Comparison of ENCODE assay signal across 8 cellular contexts in the genomic region with DNA sequence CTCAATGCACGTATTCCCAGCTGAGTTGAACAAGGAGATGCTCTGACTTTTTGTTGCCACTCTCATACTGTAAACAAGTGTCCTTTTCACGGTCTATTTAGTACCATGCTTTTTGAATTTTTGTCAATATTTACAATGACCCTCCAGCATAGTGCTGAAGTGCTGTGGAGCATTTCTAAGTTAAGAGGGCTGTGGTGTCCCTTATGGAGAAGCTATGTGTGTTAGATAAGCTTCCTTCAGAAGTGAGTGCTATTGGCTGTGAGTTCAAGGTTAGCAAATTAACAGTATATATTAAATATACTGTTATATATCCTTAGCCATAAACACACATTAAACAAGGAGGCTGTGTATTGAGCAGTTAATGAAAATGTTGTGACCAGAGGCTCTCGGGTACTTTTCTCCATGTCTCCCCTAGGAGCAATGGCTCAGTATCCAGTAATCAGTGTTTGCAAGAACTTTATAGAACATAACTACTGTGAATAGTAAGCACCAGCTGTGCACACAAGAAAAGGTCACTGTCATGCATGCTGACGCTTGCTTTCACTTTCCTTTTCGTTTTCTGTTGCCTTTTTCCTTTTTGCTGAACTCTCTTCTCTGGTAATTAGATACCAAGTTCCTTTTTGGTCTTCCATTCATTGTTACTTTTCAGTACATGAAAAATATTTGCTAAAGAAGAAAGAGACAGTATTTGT.
DNase-seq lines count a peak whose midpoint lies in the region; ATAC-seq and TF ChIP-seq lines count a peak whose summit lies in the region.

No MANE protein-coding gene starts in this region.

- H3K27me3 Mint-ChIP-seq in activated CD4-positive, alpha-beta T cell treated with anti-CD3 and anti-CD28 coated beads, Interleukin-2, amount 10 ng/mL, durations not matched to agents 24 days and 14 days: no peaks in the 10 kb centered on the region
- no peaks in the 10 kb centered on the region for H3K27me3 Mint-ChIP-seq in T-helper 17 cell
- H3K27me3 Mint-ChIP-seq in stimulated activated naive B cell treated with anti-CD40 and anti-IgM and Interleukin-4, amounts not matched to agents 10 μg/mL and 1 μg/mL and 100 μg/mL, for 72 hours: no peaks in the 10 kb centered on the region

- no peaks in the 10 kb centered on the region for H3K9me3 Mint-ChIP-seq in activated CD4-positive, alpha-beta T cell treated with anti-CD3 and anti-CD28 coated beads, Interleukin-2, amount 10 ng/mL, durations not matched to agents 24 days and 14 days
- H3K9me3 Mint-ChIP-seq in stimulated activated naive B cell treated with anti-CD40 and anti-IgM and Interleukin-4, amounts not matched to agents 10 μg/mL and 1 μg/mL and 100 μg/mL, for 72 hours: no peaks in the 10 kb centered on the region

- intact Hi-C loops in activated CD4-positive, alpha-beta T cell treated with anti-CD3 and anti-CD28 coated beads, Interleukin-2, amount 10 ng/mL, durations not matched to agents 24 days and 14 days (cut with micrococcal nuclease): no loop called here

- no peak for TF ChIP-seq CTCF in foreskin fibroblast (IDR thresholded peaks at IDR 0.05; ENCODE audit: low read depth, low read length)

- DNase-seq in activated CD4-positive, alpha-beta T cell treated with anti-CD3 and anti-CD28 coated beads, Interleukin-2, amount 10 ng/mL, durations not matched to agents 24 days and 14 days: peak; percentile 80
- DNase-seq in activated CD4-positive, alpha-beta T cell treated with anti-CD3 and anti-CD28 coated beads, Interleukin-2, amount 50 U/mL, for 4 hours: no peak
- DNase-seq in LoVo (ENCODE audit: low spot score) (peak; percentile 37), T-helper 17 cell (no peak), foreskin fibroblast (peak in 1 of 2 donors; percentile 19), GM19240 (ENCODE audit: insufficient read length, low spot score) (no peak)
- DNase-seq in stimulated activated naive B cell treated with anti-CD40 and anti-IgM and Interleukin-4, amounts not matched to agents 10 μg/mL and 1 μg/mL and 100 μg/mL, for 72 hours: no peak

- peak overlapping the region; percentile 91 for H3K4me3 Mint-ChIP-seq in activated CD4-positive, alpha-beta T cell treated with anti-CD3 and anti-CD28 coated beads, Interleukin-2, amount 10 ng/mL, durations not matched to agents 24 days and 14 days
- peak overlapping the region; percentile 90 for H3K4me3 Mint-ChIP-seq in T-helper 17 cell
- H3K4me3 Mint-ChIP-seq in stimulated activated naive B cell treated with anti-CD40 and anti-IgM and Interleukin-4, amounts not matched to agents 10 μg/mL and 1 μg/mL and 100 μg/mL, for 72 hours: peak overlapping the region; percentile 79

- ATAC-seq in GM21825 (IDR thresholded peaks at IDR 0.05; ENCODE audit: unreplicated experiment): peak; percentile 93
- ATAC-seq in T-helper 17 cell: peak; percentile 71
- ATAC-seq in stimulated activated naive B cell treated with anti-CD40 and anti-IgM and Interleukin-4, amounts not matched to agents 10 μg/mL and 1 μg/mL and 100 μg/mL, for 72 hours (replicated peaks): peak; percentile 85 to 87

- no peaks in the 10 kb centered on the region for H3K9me3 ChIP-seq in T-helper 17 cell (ENCODE audit: control insufficient read depth, low read length, poor library complexity, severe bottlenecking)

- H3K4me1 Mint-ChIP-seq in activated CD4-positive, alpha-beta T cell treated with anti-CD3 and anti-CD28 coated beads, Interleukin-2, amount 10 ng/mL, durations not matched to agents 24 days and 14 days: peaks cover 7% of the 10 kb centered on the region
- H3K4me1 Mint-ChIP-seq in T-helper 17 cell: no peaks in the 10 kb centered on the region
- H3K4me1 Mint-ChIP-seq in stimulated activated naive B cell treated with anti-CD40 and anti-IgM and Interleukin-4, amounts not matched to agents 10 μg/mL and 1 μg/mL and 100 μg/mL, for 72 hours: peaks cover 0 to 9% of the 10 kb centered on the region in 2 donors

- H3K36me3 Mint-ChIP-seq in activated CD4-positive, alpha-beta T cell treated with anti-CD3 and anti-CD28 coated beads, Interleukin-2, amount 10 ng/mL, durations not matched to agents 24 days and 14 days (ENCODE audit: low read depth): no peaks in the 10 kb centered on the region
- H3K36me3 Mint-ChIP-seq in T-helper 17 cell (ENCODE audit: low read depth): no peaks in the 10 kb centered on the region
- H3K36me3 Mint-ChIP-seq in stimulated activated naive B cell treated with anti-CD40 and anti-IgM and Interleukin-4, amounts not matched to agents 10 μg/mL and 1 μg/mL and 100 μg/mL, for 72 hours: no peaks in the 10 kb centered on the region

- peak overlapping the region; percentile 92 for H3K27ac Mint-ChIP-seq in activated CD4-positive, alpha-beta T cell treated with anti-CD3 and anti-CD28 coated beads, Interleukin-2, amount 10 ng/mL, durations not matched to agents 24 days and 14 days
- H3K27ac Mint-ChIP-seq in T-helper 17 cell: peak overlapping the region; percentile 99
- peak overlapping the region; percentile 85 for H3K27ac Mint-ChIP-seq in stimulated activated naive B cell treated with anti-CD40 and anti-IgM and Interleukin-4, amounts not matched to agents 10 μg/mL and 1 μg/mL and 100 μg/mL, for 72 hours

- H3K4me3 ChIP-seq in foreskin fibroblast (ENCODE audit: low read depth in 1 of 2, low read length in 2 of 2): peak overlapping the region; percentile 33 to 47

Comparison
In these comparisons a context has a peak if more than half of its experiments do, and no peak if none do; other contexts are left out.
1. DNase-seq: peak in activated CD4-positive, alpha-beta T cell treated with anti-CD3 and anti-CD28 coated beads, Interleukin-2, amount 10 ng/mL, durations not matched to agents 24 days and 14 days (single experiment) and LoVo (single experiment); none in activated CD4-positive, alpha-beta T cell treated with anti-CD3 and anti-CD28 coated beads, Interleukin-2, amount 50 U/mL, for 4 hours (0 of 2), T-helper 17 cell (0 of 3), stimulated activated naive B cell treated with anti-CD40 and anti-IgM and Interleukin-4, amounts not matched to agents 10 μg/mL and 1 μg/mL and 100 μg/mL, for 72 hours (single experiment) and GM19240 (single experiment).
2. Peak in every context shown above with its lines, with median percentiles within 50 percentile points of each other: H3K27ac Mint-ChIP-seq, H3K4me3 Mint-ChIP-seq and ATAC-seq.